Comparison of ENCODE assay signal across 25 cellular contexts in genomic region chr14:104318558-104319488, GRCh38.
DNase-seq lines count a peak whose midpoint lies in the region; ATAC-seq, FAIRE-seq and TF ChIP-seq lines count a peak whose summit lies in the region.
"Had no signal": no experiment of that assay in that cellular context is flagged by ENCODE, and none has a peak within 500 bp of the region (broad histone marks: within the 10 kb centered on the region; RNA-seq: fewer than 3 reads in every experiment).

No MANE protein-coding gene starts in this region.

- no peak for TF ChIP-seq POLR2A in GM12891 (IDR thresholded peaks at IDR 0.05; ENCODE audit: low read depth, low read length)

- FAIRE-seq in GM12891 (lab: Jason Lieb, UNC), result no peak
- FAIRE-seq: D721Med, GM12892 had no signal

- POLR2A ChIA-PET in WTC11 (lab: Charles Lee), result no interaction called here

- H3K4me3 ChIP-seq in left ventricle myocardium inferior (no peak overlapping the region), BE2C (ENCODE audit: low read depth, low read length) (no peak overlapping the region)
- H3K4me3 ChIP-seq: smooth muscle cell, suprapubic skin had no signal

- CTCF ChIA-PET in WTC11 (lab: Charles Lee), result no interaction called here

- in situ Hi-C loops in KBM-7 (cut with MboI; ENCODE audit: low pct_unique_long_range_greater_than_20kb, low sequenced_read_pairs), result no loop called here

- no peaks in the 10 kb centered on the region for H3K36me3 ChIP-seq in left ventricle myocardium inferior
- no peaks in the 10 kb centered on the region for H3K36me3 ChIP-seq in BE2C
- H3K36me3 ChIP-seq: suprapubic skin had no signal

- ATAC-seq in WTC11, result no peak
- ATAC-seq: HCT116 had no signal

- peaks cover 38% of the 10 kb centered on the region for H3K27me3 ChIP-seq in left ventricle myocardium inferior (ENCODE audit: low read depth)
- H3K27me3 ChIP-seq in BE2C, result no peaks in the 10 kb centered on the region

- no peak overlapping the region for H3K27ac ChIP-seq in left ventricle myocardium inferior (replicated peaks)
- H3K27ac ChIP-seq: suprapubic skin had no signal

- intact Hi-C loops in left ventricle myocardium inferior (cut with micrococcal nuclease), result no loop called here
- intact Hi-C loops in posterior vena cava (cut with DNase I), result no loop called here

- H3K4me1 ChIP-seq in left ventricle myocardium inferior, result peaks cover 23% of the 10 kb centered on the region
- H3K4me1 ChIP-seq in BE2C, result peaks cover 8% of the 10 kb centered on the region
- H3K4me1 ChIP-seq: suprapubic skin had no signal

- TF ChIP-seq CTCF in WTC11 (IDR thresholded peaks at IDR 0.05) (no peak), left ventricle myocardium inferior (IDR thresholded peaks at IDR 0.05; ENCODE audit: borderline replicate concordance) (no peak), BE2C (IDR thresholded peaks at IDR 0.05; ENCODE audit: low read depth, low read length) (no peak)

- H3K9me3 ChIP-seq in left ventricle myocardium inferior (replicated peaks), result no peaks in the 10 kb centered on the region
- no peaks in the 10 kb centered on the region for H3K9me3 ChIP-seq in BE2C
- H3K9me3 ChIP-seq: suprapubic skin had no signal

- H3K27ac Mint-ChIP-seq in WTC11, result no peak overlapping the region
- H3K27ac Mint-ChIP-seq: immature natural killer cell had no signal

- no peaks in the 10 kb centered on the region for H3K4me1 Mint-ChIP-seq in WTC11
- H3K4me1 Mint-ChIP-seq: CD4-positive, CD25-positive, alpha-beta regulatory T cell; immature natural killer cell had no signal

- H3K9me3 Mint-ChIP-seq in WTC11, result no peaks in the 10 kb centered on the region
- H3K9me3 Mint-ChIP-seq: immature natural killer cell had no signal

- DNase-seq in GM12891 (ENCODE audit: insufficient read length, low spot score) (peak; percentile 10), WTC11 (ENCODE audit: low spot score) (peak; percentile 7), left ventricle myocardium inferior (peak; percentile 45), posterior vena cava (ENCODE audit: low spot score) (peak; percentile 72), BE2C (no peak), middle frontal gyrus (ENCODE audit: extremely low spot score, low spot score) (no peak), KBM-7 (no peak)
- DNase-seq: activated CD4-positive, alpha-beta T cell treated with anti-CD3 and anti-CD28 coated beads, Interleukin-2, amount 50 U/mL, for 48 hours; activated gamma-delta T cell; CD4-positive, CD25-positive, alpha-beta regulatory T cell; cerebellar nuclear complex; effector CD8-positive, alpha-beta T cell; foreskin melanocyte; hippocampal formation; immature natural killer cell; IMR-90; NCI-H1105; NCI-H2029; NCI-H345; T-helper 9 cell had no signal

- no peaks in the 10 kb centered on the region for H3K36me3 Mint-ChIP-seq in WTC11
- H3K36me3 Mint-ChIP-seq: CD4-positive, CD25-positive, alpha-beta regulatory T cell; immature natural killer cell had no signal

- H3K27me3 Mint-ChIP-seq in WTC11 (ENCODE audit: low read depth), result no peaks in the 10 kb centered on the region

- no peak overlapping the region for H3K4me3 Mint-ChIP-seq in WTC11
- H3K4me3 Mint-ChIP-seq: CD4-positive, CD25-positive, alpha-beta regulatory T cell; immature natural killer cell had no signal

TF ChIP-seq in GM12891, 5 proteins besides CTCF, POLR2A, EP300 and RAD21:
- TF ChIP-seq POLR2AphosphoS5 (IDR thresholded peaks at IDR 0.05; ENCODE audit: low read depth, low read length), result no peak
- TF ChIP-seq PAX5 (IDR thresholded peaks at IDR 0.05; ENCODE audit: insufficient read depth, low read length, severe bottlenecking), result no peak
- no peak for TF ChIP-seq SPI1 (IDR thresholded peaks at IDR 0.05; ENCODE audit: low read depth, low read length)
- no peak for TF ChIP-seq POU2F2 (IDR thresholded peaks at IDR 0.05; ENCODE audit: low read depth, low read length)
- no peak for TF ChIP-seq TAF1 (IDR thresholded peaks at IDR 0.05; ENCODE audit: low read depth, low read length)

TF ChIP-seq in WTC11, 78 proteins besides CTCF, POLR2A, EP300 and RAD21:
- TF ChIP-seq USF1 (CRISPR knock-in tag; IDR thresholded peaks at IDR 0.05) (no peak), KAT7 (CRISPR knock-in tag; IDR thresholded peaks at IDR 0.05; ENCODE audit: borderline replicate concordance) (no peak), ZNF416 (CRISPR knock-in tag; IDR thresholded peaks at IDR 0.05) (no peak), ZNF532 (CRISPR knock-in tag; IDR thresholded peaks at IDR 0.05; ENCODE audit: borderline replicate concordance) (no peak), FOXJ3 (CRISPR knock-in tag; IDR thresholded peaks at IDR 0.05; ENCODE audit: borderline replicate concordance) (no peak), PRDM15 (CRISPR knock-in tag; IDR thresholded peaks at IDR 0.05) (no peak), ATF2 (CRISPR knock-in tag; IDR thresholded peaks at IDR 0.05; ENCODE audit: borderline replicate concordance, low read depth) (no peak)

Comparison
In these comparisons a context has a peak if more than half of its experiments do, and no peak if none do; other contexts are left out.
1. DNase-seq: peak in GM12891 (single experiment), WTC11 (single experiment), left ventricle myocardium inferior (single experiment) and posterior vena cava (single experiment); none in BE2C (single experiment), middle frontal gyrus (single experiment) and KBM-7 (single experiment).